16 cellular contexts compared by ENCODE assay signal in the genomic region with DNA sequence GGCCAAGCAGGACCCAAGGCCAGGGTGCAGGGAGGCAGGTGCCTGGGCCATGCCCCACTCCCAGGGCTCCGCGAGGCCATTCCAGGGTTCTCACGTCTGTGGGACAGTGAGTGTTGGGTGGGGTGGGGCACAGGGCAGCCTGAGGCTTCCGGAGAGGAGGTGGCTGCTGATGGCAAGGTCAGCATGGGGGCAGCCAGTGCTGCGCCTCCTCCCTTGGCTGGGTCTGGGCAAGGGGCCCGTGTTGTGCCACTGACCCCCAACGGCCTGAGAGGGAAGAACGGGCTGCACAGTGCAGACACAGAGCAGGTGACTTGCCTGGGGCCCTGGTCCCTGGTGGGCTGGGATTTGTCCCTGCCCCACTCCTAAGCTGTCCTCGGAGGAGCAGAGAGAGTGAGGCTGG.
DNase-seq lines count a peak whose midpoint lies in the region; ATAC-seq and TF ChIP-seq lines count a peak whose summit lies in the region.
"Had no signal": no experiment of that assay in that cellular context is flagged by ENCODE, and none has a peak within 500 bp of the region (broad histone marks: within the 10 kb centered on the region; RNA-seq: fewer than 3 reads in every experiment).

No MANE protein-coding gene starts in this region.

- no peaks in the 10 kb centered on the region for H3K27me3 Mint-ChIP-seq in osteocyte (ENCODE audit: unreplicated experiment)
- peaks cover 8% of the 10 kb centered on the region for H3K27me3 Mint-ChIP-seq in activated T-helper 1 cell treated with anti-CD3 and anti-CD28 coated beads, Interleukin-12 subunit alpha, Interleukin-12 subunit beta, Interleukin-2, Interleukin-4 antibody, amounts not matched to agents 30 ng/mL and 10 ng/mL and 1 ng/mL, durations not matched to agents 14 hours and 24 hours and 36 hours (ENCODE audit: insufficient read depth)

- intact Hi-C loops in activated T-helper 1 cell treated with anti-CD3 and anti-CD28 coated beads, Interleukin-12 subunit alpha, Interleukin-12 subunit beta, Interleukin-2, Interleukin-4 antibody, amounts not matched to agents 30 ng/mL and 10 ng/mL and 1 ng/mL, durations not matched to agents 14 hours and 24 hours and 36 hours (cut with micrococcal nuclease): no loop called here

- DNase-seq in dermis blood vessel endothelial cell (peak; percentile 49), osteocyte (ENCODE audit: extremely low spot score, unreplicated experiment) (no peak), GM19240 (ENCODE audit: insufficient read length, low spot score) (no peak)
- DNase-seq in activated T-helper 1 cell treated with anti-CD3 and anti-CD28 coated beads, Interleukin-12 subunit alpha, Interleukin-12 subunit beta, Interleukin-2, Interleukin-4 antibody, amounts not matched to agents 30 ng/mL and 10 ng/mL and 1 ng/mL, durations not matched to agents 14 hours and 24 hours and 36 hours (ENCODE audit: low spot score): no peak
- DNase-seq: activated CD4-positive, alpha-beta T cell treated with anti-CD3 and anti-CD28 coated beads, Interleukin-2, amount 50 U/mL, for 4 hours; activated naive CD4-positive, alpha-beta T cell treated with Interleukin-2 at 50 U/mL for 16 hours; cerebellar nuclear complex; left colon; NCI-H345; SJCRH30; stimulated activated CD4-positive, alpha-beta T cell treated with anti-CD3 and anti-CD28 coated beads, Interleukin-4, amount 100 ng/mL, for 4 hours had no signal

- H3K4me1 ChIP-seq in BLaER1: peaks cover 90% of the 10 kb centered on the region
- peaks cover 46% of the 10 kb centered on the region for H3K4me1 ChIP-seq in HUES6 (ENCODE audit: control insufficient read depth, insufficient read depth, low read length)

- H3K27me3 ChIP-seq in BLaER1: no peaks in the 10 kb centered on the region
- H3K27me3 ChIP-seq in HUES6 (ENCODE audit: control insufficient read depth, insufficient read depth, low read length): no peaks in the 10 kb centered on the region
- H3K27me3 ChIP-seq: SJCRH30 had no signal

- H3K36me3 ChIP-seq in BLaER1: peaks cover 51% of the 10 kb centered on the region
- H3K36me3 ChIP-seq in HUES6 (ENCODE audit: control insufficient read depth, insufficient read depth, low read length): no peaks in the 10 kb centered on the region
- H3K36me3 ChIP-seq: SJCRH30, thoracic aorta had no signal

- H3K4me3 ChIP-seq in BLaER1 (no peak overlapping the region), HUES6 (ENCODE audit: low read depth, low read length) (no peak overlapping the region)
- H3K4me3 ChIP-seq: SJCRH30 had no signal

- H3K4me3 Mint-ChIP-seq in osteocyte (ENCODE audit: unreplicated experiment): no peak overlapping the region
- H3K4me3 Mint-ChIP-seq in activated T-helper 1 cell treated with anti-CD3 and anti-CD28 coated beads, Interleukin-12 subunit alpha, Interleukin-12 subunit beta, Interleukin-2, Interleukin-4 antibody, amounts not matched to agents 30 ng/mL and 10 ng/mL and 1 ng/mL, durations not matched to agents 14 hours and 24 hours and 36 hours: no peak overlapping the region

- H3K4me2 ChIP-seq in BLaER1: peak overlapping the region; percentile 92

- H3K27ac ChIP-seq in BLaER1 (no peak overlapping the region), HUES6 (ENCODE audit: low read depth, low read length) (peak overlapping the region; percentile 47; the same call in 1 of the 2 replicates)

- peak; percentile 13 for TF ChIP-seq CTCF in osteocyte (IDR thresholded peaks at IDR 0.05)

- H3K36me3 Mint-ChIP-seq in osteocyte (ENCODE audit: unreplicated experiment): peaks cover 10% of the 10 kb centered on the region
- H3K36me3 Mint-ChIP-seq in activated T-helper 1 cell treated with anti-CD3 and anti-CD28 coated beads, Interleukin-12 subunit alpha, Interleukin-12 subunit beta, Interleukin-2, Interleukin-4 antibody, amounts not matched to agents 30 ng/mL and 10 ng/mL and 1 ng/mL, durations not matched to agents 14 hours and 24 hours and 36 hours (ENCODE audit: low read depth): no peaks in the 10 kb centered on the region

- H4K20me1 ChIP-seq in BLaER1: peaks cover 100% of the 10 kb centered on the region

- H3K27ac Mint-ChIP-seq in osteocyte (ENCODE audit: unreplicated experiment): peak overlapping the region; percentile 96
- H3K27ac Mint-ChIP-seq in activated T-helper 1 cell treated with anti-CD3 and anti-CD28 coated beads, Interleukin-12 subunit alpha, Interleukin-12 subunit beta, Interleukin-2, Interleukin-4 antibody, amounts not matched to agents 30 ng/mL and 10 ng/mL and 1 ng/mL, durations not matched to agents 14 hours and 24 hours and 36 hours: no peak overlapping the region

- H3K9me3 Mint-ChIP-seq in osteocyte (ENCODE audit: unreplicated experiment): no peaks in the 10 kb centered on the region
- no peaks in the 10 kb centered on the region for H3K9me3 Mint-ChIP-seq in activated T-helper 1 cell treated with anti-CD3 and anti-CD28 coated beads, Interleukin-12 subunit alpha, Interleukin-12 subunit beta, Interleukin-2, Interleukin-4 antibody, amounts not matched to agents 30 ng/mL and 10 ng/mL and 1 ng/mL, durations not matched to agents 14 hours and 24 hours and 36 hours

- H3K9me3 ChIP-seq in BLaER1 (no peaks in the 10 kb centered on the region), HUES6 (ENCODE audit: control insufficient read depth, insufficient read depth, low read depth, low read length) (no peaks in the 10 kb centered on the region)
- H3K9me3 ChIP-seq: SJCRH30, thoracic aorta had no signal

- no peak for ATAC-seq in HG02610 (IDR thresholded peaks at IDR 0.05; ENCODE audit: unreplicated experiment)
- no peak for ATAC-seq in GM18868 (IDR thresholded peaks at IDR 0.05; ENCODE audit: unreplicated experiment)
- ATAC-seq: left colon had no signal

- H3K9ac ChIP-seq in BLaER1 (no peak overlapping the region), HUES6 (ENCODE audit: low read length) (no peak overlapping the region)

- peaks cover 80% of the 10 kb centered on the region for H3K4me1 Mint-ChIP-seq in osteocyte (ENCODE audit: unreplicated experiment)
- peaks cover 28% of the 10 kb centered on the region for H3K4me1 Mint-ChIP-seq in activated T-helper 1 cell treated with anti-CD3 and anti-CD28 coated beads, Interleukin-12 subunit alpha, Interleukin-12 subunit beta, Interleukin-2, Interleukin-4 antibody, amounts not matched to agents 30 ng/mL and 10 ng/mL and 1 ng/mL, durations not matched to agents 14 hours and 24 hours and 36 hours (ENCODE audit: low read depth)
